ENCODE assay signal across 21 cellular contexts in genomic region chr7:85734823-85735222, GRCh38.
"Had no signal": no experiment of that assay in that cellular context is flagged by ENCODE, and none has a peak within 500 bp of the region (broad histone marks: within the 10 kb centered on the region; RNA-seq: fewer than 3 reads in every experiment).

No MANE protein-coding gene starts in this region.

- H3K27me3 ChIP-seq: brain microvascular endothelial cell, colonic mucosa, foreskin keratinocyte, left lung, thyroid gland had no signal

- H3K27ac ChIP-seq: brain microvascular endothelial cell, colonic mucosa, epithelial cell of prostate, foreskin keratinocyte, left lung, thyroid gland had no signal

- H3K9me3 ChIP-seq: colonic mucosa, thyroid gland had no signal

- H3K4me3 ChIP-seq: colonic mucosa, left lung, thyroid gland had no signal

- ATAC-seq: activated CD8-positive, alpha-beta T cell treated with anti-CD3 and anti-CD28 coated beads for 36 hours; activated T-helper 17 cell treated with anti-CD3 and anti-CD28 coated beads, Interleukin-2, amount 50 U/mL, for 72 hours; foreskin keratinocyte; left lung had no signal

- H3K36me3 ChIP-seq: brain microvascular endothelial cell, colonic mucosa, left lung, thyroid gland had no signal

- H3K4me1 ChIP-seq: colonic mucosa, foreskin keratinocyte, left lung had no signal

- DNase-seq: activated CD4-positive, alpha-beta T cell treated with anti-CD3 and anti-CD28 coated beads, Interleukin-2, amount 10 ng/mL, durations not matched to agents 24 days and 14 days; activated CD4-positive, CD25-positive, alpha-beta regulatory T cell; activated CD8-positive, alpha-beta T cell treated with anti-CD3 and anti-CD28 coated beads for 36 hours; activated naive CD4-positive, alpha-beta T cell; activated naive CD8-positive, alpha-beta T cell treated with anti-CD3 and anti-CD28 coated beads, Interleukin-2, amount 10 ng/mL, durations not matched to agents 7 days and 5 days; activated T-cell treated with anti-CD3 and anti-CD28 coated beads, Interleukin-2, amount 50 U/mL, for 1 hour; amygdala; brain microvascular endothelial cell; colonic mucosa; endodermal cell; foreskin keratinocyte; hypothalamus; left lung; midbrain; stimulated activated CD4-positive, alpha-beta T cell treated with anti-CD3 and anti-CD28 coated beads, Interleukin-12 subunit alpha, Interleukin-12 subunit beta, amount 100 ng/mL, for 4 hours; stimulated activated CD4-positive, alpha-beta T cell treated with anti-CD3 and anti-CD28 coated beads, Interleukin-1b, Interleukin-23, amount 100 ng/mL, for 48 hours; stimulated activated CD8-positive, alpha-beta memory T cell treated with anti-CD3 and anti-CD28 coated beads, Interleukin-4, amount 100 ng/mL, for 48 hours; stimulated activated naive CD4-positive, alpha-beta T cell had no signal
